In genomic region chr5:132459031-132459982, GRCh38 we compare ENCODE assay signal across 8 cellular contexts. TPM values are rescaled to one million over a fixed set of nuclear protein-coding genes. Genes with fewer than 3 reads are reported as not detected.
A peak's percentile ranks its signal among the peaks of the same experiment; 100 is the strongest.
DNase-seq lines count a peak whose midpoint lies in the region; ATAC-seq and TF ChIP-seq lines count a peak whose summit lies in the region.

No MANE protein-coding gene starts in this region.

- no peaks in the 10 kb centered on the region for H3K27me3 ChIP-seq in CD4-positive, alpha-beta T cell (ENCODE audit: control insufficient read depth, insufficient read depth, low read length)
- H3K27me3 ChIP-seq in lung (ENCODE audit: control insufficient read depth, insufficient read depth) = no peaks in the 10 kb centered on the region

- H3K9me3 ChIP-seq in CD4-positive, alpha-beta T cell (ENCODE audit: control insufficient read depth, low read length) = no peaks in the 10 kb centered on the region
- no peaks in the 10 kb centered on the region for H3K9me3 ChIP-seq in lung (ENCODE audit: control insufficient read depth in 2 of 2, insufficient read depth in 1 of 2, low read length in 1 of 2)

- no peaks in the 10 kb centered on the region for H3K9me3 Mint-ChIP-seq in CD4-positive, alpha-beta T cell
- H3K9me3 Mint-ChIP-seq in activated T-helper 1 cell treated with anti-CD3 and anti-CD28 coated beads, Interleukin-12 subunit alpha, Interleukin-12 subunit beta, Interleukin-2, Interleukin-4 antibody, amounts not matched to agents 30 ng/mL and 10 ng/mL and 1 ng/mL, durations not matched to agents 14 hours and 24 hours and 36 hours = no peaks in the 10 kb centered on the region

- intact Hi-C loops in CD4-positive, alpha-beta T cell (cut with DNase I, micrococcal nuclease) = loop anchor here (5.0 kb wide), 3 partner anchors 37 to 47 kb away; no protein-coding TSS in a partner anchor
- intact Hi-C loops in activated T-helper 1 cell treated with anti-CD3 and anti-CD28 coated beads, Interleukin-12 subunit alpha, Interleukin-12 subunit beta, Interleukin-2, Interleukin-4 antibody, amounts not matched to agents 30 ng/mL and 10 ng/mL and 1 ng/mL, durations not matched to agents 14 hours and 24 hours and 36 hours (cut with micrococcal nuclease) = loop anchor here (10.0 kb wide), 1 partner anchor 165 kb away; the partner anchor contains the start of gene SLC22A4

- peaks cover 13 to 45% of the 10 kb centered on the region in 2 donors for H3K4me1 ChIP-seq in lung (ENCODE audit: control insufficient read depth in 2 of 2, insufficient read depth in 2 of 2, low read length in 2 of 2)

- no peak for TF ChIP-seq CTCF in CD4-positive, alpha-beta T cell (IDR thresholded peaks at IDR 0.05)
- no peak for TF ChIP-seq CTCF in lung (IDR thresholded peaks at IDR 0.05; ENCODE audit: control extremely low read depth, extremely low read depth)

- no peak overlapping the region for H3K4me3 ChIP-seq in lung

- peak overlapping the region; percentile 50 for H3K4me3 Mint-ChIP-seq in CD4-positive, alpha-beta T cell
- peak overlapping the region; percentile 37 for H3K4me3 Mint-ChIP-seq in activated T-helper 1 cell treated with anti-CD3 and anti-CD28 coated beads, Interleukin-12 subunit alpha, Interleukin-12 subunit beta, Interleukin-2, Interleukin-4 antibody, amounts not matched to agents 30 ng/mL and 10 ng/mL and 1 ng/mL, durations not matched to agents 14 hours and 24 hours and 36 hours

- CTCF ChIA-PET in CD4-positive, alpha-beta T cell (lab: Charles Lee) = interaction anchor here (0.7 to 4.7 kb wide), 11 partner anchors 7 to 73 kb away, joined by 3 to 34 read pairs (median 7); partner anchors contain the start of gene IRF1

- H3K36me3 ChIP-seq in lung (ENCODE audit: control insufficient read depth in 2 of 2, insufficient read depth in 2 of 2, low read length in 2 of 2) = peaks cover 0 to 4% of the 10 kb centered on the region in 2 donors

- peak overlapping the region; percentile 49 for H3K27ac ChIP-seq in CD4-positive, alpha-beta T cell (ENCODE audit: low read depth, low read length)
- peak overlapping the region; percentile 17 to 85 for H3K27ac ChIP-seq in lung (ENCODE audit: low read depth in 1 of 2, low read length in 1 of 2)

- peaks cover 98% of the 10 kb centered on the region for H3K4me1 Mint-ChIP-seq in CD4-positive, alpha-beta T cell (ENCODE audit: low read depth)
- H3K4me1 Mint-ChIP-seq in activated T-helper 1 cell treated with anti-CD3 and anti-CD28 coated beads, Interleukin-12 subunit alpha, Interleukin-12 subunit beta, Interleukin-2, Interleukin-4 antibody, amounts not matched to agents 30 ng/mL and 10 ng/mL and 1 ng/mL, durations not matched to agents 14 hours and 24 hours and 36 hours (ENCODE audit: low read depth) = peaks cover 97% of the 10 kb centered on the region

- no peak for DNase-seq in CD4-positive, alpha-beta T cell
- no peak for DNase-seq in activated T-helper 1 cell treated with anti-CD3 and anti-CD28 coated beads, Interleukin-12 subunit alpha, Interleukin-12 subunit beta, Interleukin-2, Interleukin-4 antibody, amounts not matched to agents 30 ng/mL and 10 ng/mL and 1 ng/mL, durations not matched to agents 14 hours and 24 hours and 36 hours (ENCODE audit: low spot score)
- peak; percentile 48 for DNase-seq in lung (ENCODE audit: low spot score)
- DNase-seq in activated CD4-positive, CD25-positive, alpha-beta regulatory T cell (lab: John Stamatoyannopoulos, UW) = no peak
- no peak for DNase-seq in NCI-H774 (lab: John Stamatoyannopoulos, UW)
- DNase-seq in cerebellar cortex (ENCODE audit: low spot score) = no peak

- peaks cover 33% of the 10 kb centered on the region for H3K36me3 Mint-ChIP-seq in CD4-positive, alpha-beta T cell (ENCODE audit: low read depth)
- peaks cover 29% of the 10 kb centered on the region for H3K36me3 Mint-ChIP-seq in activated T-helper 1 cell treated with anti-CD3 and anti-CD28 coated beads, Interleukin-12 subunit alpha, Interleukin-12 subunit beta, Interleukin-2, Interleukin-4 antibody, amounts not matched to agents 30 ng/mL and 10 ng/mL and 1 ng/mL, durations not matched to agents 14 hours and 24 hours and 36 hours (ENCODE audit: low read depth)

- POLR2A ChIA-PET in CD4-positive, alpha-beta T cell (lab: Charles Lee) = interaction anchor here (1.0 to 15.8 kb wide), 10 partner anchors 8 to 49 kb away, joined by 3 to 1045 read pairs (median 48); partner anchors contain the start of gene IRF1

- WGBS in lung, 2 donors = 63 to 80% methylated on average over 12 of the region's 12 CpGs

- peak overlapping the region; percentile 97 for H3K27ac Mint-ChIP-seq in CD4-positive, alpha-beta T cell
- H3K27ac Mint-ChIP-seq in activated T-helper 1 cell treated with anti-CD3 and anti-CD28 coated beads, Interleukin-12 subunit alpha, Interleukin-12 subunit beta, Interleukin-2, Interleukin-4 antibody, amounts not matched to agents 30 ng/mL and 10 ng/mL and 1 ng/mL, durations not matched to agents 14 hours and 24 hours and 36 hours = peak overlapping the region; percentile 99

- no peak for ATAC-seq in CD4-positive, alpha-beta T cell (ENCODE audit: poor library complexity)
- ATAC-seq in HG03432 (IDR thresholded peaks at IDR 0.05; ENCODE audit: unreplicated experiment) (peak; percentile 35), lung (ENCODE audit: insufficient read depth, low FRiP score) (peak; percentile 5), HG03159 (IDR thresholded peaks at IDR 0.05; ENCODE audit: unreplicated experiment) (no peak)

- no peaks in the 10 kb centered on the region for H3K27me3 Mint-ChIP-seq in CD4-positive, alpha-beta T cell
- H3K27me3 Mint-ChIP-seq in activated T-helper 1 cell treated with anti-CD3 and anti-CD28 coated beads, Interleukin-12 subunit alpha, Interleukin-12 subunit beta, Interleukin-2, Interleukin-4 antibody, amounts not matched to agents 30 ng/mL and 10 ng/mL and 1 ng/mL, durations not matched to agents 14 hours and 24 hours and 36 hours (ENCODE audit: insufficient read depth) = no peaks in the 10 kb centered on the region

RNA-seq across cellular contexts. Expression of gene IRF1, which starts 31.3 kb away (rescaled TPM):
- 1,000 to 10,000 TPM; 1,212 to 1,234 TPM for total RNA-seq in CD4-positive, alpha-beta T cell
- 190 and 198 TPM in 2 replicates for total RNA-seq in activated T-helper 1 cell treated with anti-CD3 and anti-CD28 coated beads, Interleukin-12 subunit alpha, Interleukin-12 subunit beta, Interleukin-2, Interleukin-4 antibody, amounts not matched to agents 30 ng/mL and 10 ng/mL and 1 ng/mL, durations not matched to agents 14 hours and 24 hours and 36 hours
- 10 to 100 TPM; 53.8 to 83.2 TPM for total RNA-seq in lung
- polyA plus RNA-seq in lung = 100 to 1,000 TPM in 1 of 2 donors, 10 to 100 TPM in 1; 32.9 to 141 TPM

Comparison
In these comparisons a context has a peak if more than half of its experiments do, and no peak if none do; other contexts are left out.
1. ATAC-seq: peak in HG03432 (single experiment) and lung (single experiment); none in CD4-positive, alpha-beta T cell (single experiment) and HG03159 (single experiment).